ENCODE assay signal across 11 cellular contexts in the genomic region with DNA sequence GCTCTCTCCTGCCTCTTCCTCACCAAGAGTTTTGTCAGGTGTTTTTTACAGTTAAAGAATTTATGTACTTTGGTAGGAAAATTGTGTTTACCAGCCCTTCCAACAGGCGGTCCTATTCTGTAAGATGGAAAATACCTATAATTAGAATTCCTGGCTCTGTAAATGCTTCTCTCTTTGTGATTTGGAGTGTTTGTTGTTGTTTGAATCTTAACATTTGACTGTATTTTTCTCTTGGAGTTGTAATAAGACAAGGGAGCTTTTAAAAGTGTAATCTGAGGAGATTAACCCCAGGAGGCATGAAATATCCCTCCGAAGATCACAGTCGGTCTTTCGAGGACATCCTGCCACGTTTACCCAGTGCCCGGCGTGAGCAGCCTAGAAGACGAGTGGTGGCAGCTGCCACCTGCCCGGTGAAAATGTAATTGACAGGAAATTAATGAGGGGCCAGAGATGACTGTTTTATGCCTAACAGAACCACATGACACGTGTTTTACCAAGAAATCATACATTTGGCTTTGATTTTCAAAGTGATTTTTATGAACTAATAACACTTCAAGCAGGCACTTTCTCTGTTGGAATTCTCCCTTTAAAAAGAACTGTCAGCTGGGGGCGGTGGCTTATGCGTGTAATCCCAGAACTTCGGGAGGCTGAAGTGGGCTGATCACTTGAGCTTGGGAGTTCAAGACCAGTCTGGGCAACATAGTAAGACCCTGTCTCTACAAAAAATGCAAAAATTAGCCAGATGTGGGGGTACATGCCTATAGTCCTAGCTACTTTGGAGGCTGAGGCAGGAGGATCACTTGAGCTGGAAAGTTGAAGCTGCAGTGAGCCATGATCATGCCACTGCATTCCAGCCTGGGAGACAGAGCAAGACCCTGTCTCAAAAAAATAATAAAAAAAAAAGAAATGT.
DNase-seq lines count a peak whose midpoint lies in the region; ATAC-seq lines count a peak whose summit lies in the region.
"Had no signal": no experiment of that assay in that cellular context is flagged by ENCODE, and none has a peak within 500 bp of the region (broad histone marks: within the 10 kb centered on the region; RNA-seq: fewer than 3 reads in every experiment).

No MANE protein-coding gene starts in this region.

- no peak for ATAC-seq in GM21529 (IDR thresholded peaks at IDR 0.05; ENCODE audit: unreplicated experiment)

- no peaks in the 10 kb centered on the region for H3K36me3 ChIP-seq in SK-N-MC (ENCODE audit: insufficient read depth, low read length)

- no peak overlapping the region for H3K9ac ChIP-seq in SK-N-MC (ENCODE audit: insufficient read length)

- DNase-seq in NCI-H2107 treated with DMSO at 0.1 percent for 48 hours (lab: John Stamatoyannopoulos, UW; ENCODE audit: unreplicated experiment): peak; percentile 31
- no peak for DNase-seq in NCI-H2107 (lab: John Stamatoyannopoulos, UW)
- peak; percentile 59 for DNase-seq in NAMALWA (ENCODE audit: low spot score)
- no peak for DNase-seq in SK-N-MC (ENCODE audit: low read depth, low spot score)
- DNase-seq in putamen (ENCODE audit: low spot score): peak; percentile 26
- no peak for DNase-seq in pons (ENCODE audit: low spot score)
- no peak for DNase-seq in AG08396 (ENCODE audit: low spot score)
- DNase-seq: H9, immature natural killer cell, trophoblast cell had no signal

- H3K4me3 ChIP-seq in SK-N-MC: peak overlapping the region; percentile 62

- 0 out of 2 replicates have a peak overlapping the region, but pooled peaks have one; percentile 45 for H3K27ac ChIP-seq in SK-N-MC

- H3K9me3 ChIP-seq in SK-N-MC (ENCODE audit: low read depth, low read length): no peaks in the 10 kb centered on the region

Comparison
In these comparisons a context has a peak if more than half of its experiments do, and no peak if none do; other contexts are left out.
1. DNase-seq: peak in NCI-H2107 treated with DMSO at 0.1 percent for 48 hours (single experiment), NAMALWA (single experiment) and putamen (single experiment); none in NCI-H2107 (single experiment), SK-N-MC (single experiment), pons (single experiment) and AG08396 (single experiment).